In the genomic region with DNA sequence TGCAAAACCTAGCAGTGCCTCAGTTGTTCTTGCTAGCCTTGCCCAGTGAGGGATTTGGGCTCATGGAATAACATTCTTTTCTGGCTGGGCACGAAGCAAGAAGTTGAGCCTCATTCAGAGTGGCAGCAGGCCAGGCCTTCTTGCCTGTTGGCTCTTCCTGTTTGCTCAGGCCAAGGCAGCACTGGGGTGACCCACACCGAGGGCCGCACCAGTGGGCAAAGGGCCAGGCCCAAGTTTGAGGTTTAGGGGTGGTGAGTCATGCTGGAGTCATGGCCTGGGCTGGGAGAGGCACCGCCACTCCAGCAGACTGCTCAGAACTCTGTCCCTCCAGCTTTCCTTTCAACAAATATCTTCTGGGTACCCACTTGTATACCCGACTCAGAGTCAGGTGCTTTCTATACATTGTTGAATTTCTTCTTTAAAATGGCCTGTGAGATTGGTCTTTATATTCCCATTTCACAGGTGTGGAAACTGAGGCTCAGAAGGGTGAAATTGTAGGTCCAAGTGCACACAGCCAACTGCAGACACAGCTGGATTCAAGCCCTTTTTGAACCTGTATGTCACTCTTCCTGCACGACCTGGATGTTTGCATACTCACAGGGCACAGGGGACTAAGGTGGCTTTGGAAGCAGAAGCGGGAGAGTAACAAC, we compare ENCODE assay signal across 9 cellular contexts.
DNase-seq lines count a peak whose midpoint lies in the region; ATAC-seq and TF ChIP-seq lines count a peak whose summit lies in the region.
"Had no signal": no experiment of that assay in that cellular context is flagged by ENCODE, and none has a peak within 500 bp of the region (broad histone marks: within the 10 kb centered on the region; RNA-seq: fewer than 3 reads in every experiment).

No MANE protein-coding gene starts in this region.

- H3K27ac Mint-ChIP-seq in endodermal cell: no peak overlapping the region

- H3K4me3 Mint-ChIP-seq in endodermal cell: no peak overlapping the region

- no peaks in the 10 kb centered on the region for H3K36me3 ChIP-seq in endodermal cell (ENCODE audit: control insufficient read depth, insufficient read depth, low read length)

- H3K36me3 Mint-ChIP-seq in endodermal cell (ENCODE audit: low read depth): no peaks in the 10 kb centered on the region

- H3K27me3 Mint-ChIP-seq in endodermal cell (ENCODE audit: insufficient read depth): peaks cover 6% of the 10 kb centered on the region

- no peak overlapping the region for H3K9ac ChIP-seq in endodermal cell (ENCODE audit: extremely low read depth, low read length, poor library complexity, severe bottlenecking)

- H3K27ac ChIP-seq in endodermal cell (ENCODE audit: low read depth, low read length): no peak overlapping the region

- H3K9me3 Mint-ChIP-seq in endodermal cell: peaks cover 7% of the 10 kb centered on the region

- DNase-seq in H4 (ENCODE audit: low spot score) (peak; percentile 92), SW480 (ENCODE audit: low spot score) (peak; percentile 87), fibroblast of mammary gland (ENCODE audit: low read depth) (peak; percentile 97), renal cortical epithelial cell (ENCODE audit: low read depth) (peak; percentile 94), endodermal cell (no peak), SHP77 treated with DMSO at 0.1 percent for 48 hours (lab: John Stamatoyannopoulos, UW) (no peak), NCI-H1417 (lab: John Stamatoyannopoulos, UW) (no peak)
- DNase-seq: stimulated activated naive CD4-positive, alpha-beta T cell had no signal

- TF ChIP-seq CTCF in fibroblast of mammary gland (conservative IDR thresholded peaks at IDR 0.05; ENCODE audit: control insufficient read depth, insufficient read depth, low read depth, low read length) (no peak), endodermal cell (conservative IDR thresholded peaks at IDR 0.05) (no peak)

- 89 to 94% methylated on average over 5 to 7 of the region's 7 CpGs for WGBS in endodermal cell (ENCODE audit: insufficient coverage in 1 of 2, insufficient read length in 1 of 2), 2 experiments

- H3K4me1 Mint-ChIP-seq in endodermal cell: peaks cover 17% of the 10 kb centered on the region

- no peaks in the 10 kb centered on the region for H3K27me3 ChIP-seq in endodermal cell (ENCODE audit: control insufficient read depth, insufficient read depth, low read length, poor library complexity, severe bottlenecking)

- no peaks in the 10 kb centered on the region for H3K9me3 ChIP-seq in endodermal cell (ENCODE audit: control insufficient read depth, low read length)

- H3K4me1 ChIP-seq in endodermal cell (ENCODE audit: control insufficient read depth, insufficient read depth, low read length): no peaks in the 10 kb centered on the region

- ATAC-seq in GM19324 (IDR thresholded peaks at IDR 0.05; ENCODE audit: low FRiP score, unreplicated experiment): no peak

- no peak overlapping the region for H3K4me3 ChIP-seq in fibroblast of mammary gland (ENCODE audit: control insufficient read depth, low read depth, low read length)
- H3K4me3 ChIP-seq in endodermal cell (ENCODE audit: low read length): no peak overlapping the region

Comparison
In these comparisons a context has a peak if more than half of its experiments do, and no peak if none do; other contexts are left out.
1. DNase-seq: peak in H4 (single experiment), SW480 (single experiment), fibroblast of mammary gland (single experiment) and renal cortical epithelial cell (single experiment); none in endodermal cell (single experiment), SHP77 treated with DMSO at 0.1 percent for 48 hours (single experiment) and NCI-H1417 (0 of 3).